16 cellular contexts compared by ENCODE assay signal in the genomic region with DNA sequence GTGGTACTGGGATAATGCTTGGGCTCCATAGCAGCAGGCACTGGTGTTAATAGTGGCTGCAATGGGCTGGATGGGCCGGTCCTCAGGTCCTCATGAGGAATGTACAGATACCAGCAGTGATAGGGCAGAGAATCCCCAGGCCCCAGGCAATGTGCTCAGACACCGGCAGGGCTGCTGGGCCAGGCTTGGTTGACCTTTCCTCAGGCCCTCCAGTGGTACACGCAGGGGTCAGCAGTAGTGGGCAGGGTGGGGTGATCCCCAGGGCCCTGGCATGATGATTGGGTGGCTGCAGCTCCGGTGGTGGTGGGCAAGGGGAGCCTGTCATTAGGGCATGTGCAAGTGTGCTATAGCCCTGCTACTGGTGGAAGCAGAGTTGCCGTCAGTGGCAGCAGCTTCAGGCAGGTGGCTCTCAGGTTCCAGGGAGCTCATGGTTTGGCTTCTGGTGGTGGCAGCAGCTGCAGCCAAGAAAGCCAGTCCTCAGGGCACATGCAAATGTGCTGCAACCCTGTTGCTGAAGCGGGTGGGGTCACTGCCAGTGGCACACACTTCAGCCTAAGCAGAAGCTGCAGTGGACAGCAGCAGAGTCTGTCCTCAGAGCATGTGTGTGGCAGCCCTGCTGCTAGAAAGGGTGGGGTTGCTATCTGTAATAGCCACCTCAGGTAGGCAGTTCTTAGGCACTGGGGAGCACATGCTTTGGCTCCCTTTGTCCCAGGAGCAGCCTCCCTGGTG.
"Had no signal": no experiment of that assay in that cellular context is flagged by ENCODE, and none has a peak within 500 bp of the region (broad histone marks: within the 10 kb centered on the region; RNA-seq: fewer than 3 reads in every experiment).

No MANE protein-coding gene starts in this region.

- H3K4me3 Mint-ChIP-seq: activated naive CD8-positive, alpha-beta T cell treated with anti-CD3 and anti-CD28 coated beads, Interleukin-2, amount 50 U/mL, for 24 hours; activated T-helper 17 cell treated with anti-CD3 and anti-CD28 coated beads, Interleukin-2, amount 50 U/mL, for 72 hours; naive thymus-derived CD8-positive, alpha-beta T cell had no signal

- H3K9me3 ChIP-seq: neutrophil had no signal

- H3K4me1 ChIP-seq: foreskin keratinocyte, parathyroid adenoma had no signal

- DNase-seq: activated CD4-positive, alpha-beta T cell treated with anti-CD3 and anti-CD28 coated beads for 1 hour; activated CD4-positive, alpha-beta T cell treated with anti-CD3 and anti-CD28 coated beads, Interleukin-2, amount 50 U/mL, for 48 hours; activated naive CD4-positive, alpha-beta T cell treated with Interleukin-2 at 50 U/mL for 16 hours; activated naive CD8-positive, alpha-beta T cell treated with anti-CD3 and anti-CD28 coated beads, Interleukin-2, amount 50 U/mL, for 24 hours; aorta; cerebellar nuclear complex; effector memory CD4-positive, alpha-beta T cell; foreskin keratinocyte; glutamatergic neuron; naive thymus-derived CD8-positive, alpha-beta T cell; stimulated activated CD4-positive, alpha-beta T cell treated with anti-CD3 and anti-CD28 coated beads, Interleukin-4, amount 100 ng/mL, for 24 hours; stimulated activated naive CD4-positive, alpha-beta T cell treated with Interleukin-2 at 50 U/mL for 16 hours had no signal

- H3K27ac Mint-ChIP-seq: activated naive CD8-positive, alpha-beta T cell treated with anti-CD3 and anti-CD28 coated beads, Interleukin-2, amount 50 U/mL, for 24 hours; activated T-helper 17 cell treated with anti-CD3 and anti-CD28 coated beads, Interleukin-2, amount 50 U/mL, for 72 hours; naive thymus-derived CD8-positive, alpha-beta T cell had no signal

- H3K27me3 Mint-ChIP-seq: activated naive CD8-positive, alpha-beta T cell treated with anti-CD3 and anti-CD28 coated beads, Interleukin-2, amount 50 U/mL, for 24 hours had no signal

- H3K36me3 ChIP-seq: neutrophil had no signal

- H3K27me3 ChIP-seq: neutrophil had no signal

- H3K4me1 Mint-ChIP-seq: activated T-helper 17 cell treated with anti-CD3 and anti-CD28 coated beads, Interleukin-2, amount 50 U/mL, for 72 hours; naive thymus-derived CD8-positive, alpha-beta T cell had no signal

- H3K27ac ChIP-seq: foreskin keratinocyte, neutrophil, parathyroid adenoma, VCaP had no signal

- ATAC-seq: activated naive CD8-positive, alpha-beta T cell treated with anti-CD3 and anti-CD28 coated beads, Interleukin-2, amount 50 U/mL, for 24 hours; activated T-helper 17 cell treated with anti-CD3 and anti-CD28 coated beads, Interleukin-2, amount 50 U/mL, for 72 hours; foreskin keratinocyte; naive thymus-derived CD8-positive, alpha-beta T cell had no signal
